In the genomic region with DNA sequence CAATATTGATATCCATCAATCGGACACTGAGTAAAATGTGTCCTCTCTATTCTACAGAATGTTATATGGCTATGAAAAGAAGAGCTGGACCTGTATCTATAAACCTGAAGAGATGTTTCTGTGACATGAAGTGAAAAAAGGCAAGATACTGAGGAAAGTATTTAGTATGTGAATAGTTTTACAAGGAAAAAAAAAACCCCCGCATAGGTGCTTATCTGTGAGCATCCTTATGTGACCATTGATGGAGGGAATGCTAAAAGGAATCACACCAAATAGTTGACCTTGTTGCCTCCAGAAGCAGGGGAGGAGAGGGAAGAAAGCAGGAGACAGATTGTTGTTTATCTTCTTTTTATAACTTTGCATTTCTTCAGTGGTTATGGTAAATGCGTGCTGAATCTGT, we compare ENCODE assay signal across 3 cellular contexts. TPM values are rescaled to one million over a fixed set of nuclear protein-coding genes. Genes with fewer than 3 reads are reported as not detected.
"Had no signal": no experiment of that assay in that cellular context is flagged by ENCODE, and none has a peak within 500 bp of the region (broad histone marks: within the 10 kb centered on the region; RNA-seq: fewer than 3 reads in every experiment).

No MANE protein-coding gene starts in this region.

- DNase-seq: GDM1 had no signal

- ATAC-seq: GM12878 had no signal

- H3K4me3 ChIP-seq: GM12878 had no signal

RNA-seq across cellular contexts. Expression of gene PRG2, which starts 0.7 kb away (rescaled TPM):
- total RNA-seq: G401 had no signal

RNA-seq across cellular contexts. Expression of gene PRG3, which starts 10.2 kb away (rescaled TPM):
- total RNA-seq: G401, GM12878 had no signal
- polyA plus RNA-seq: GM12878 had no signal

RNA-seq across cellular contexts. Expression of gene SLC43A3, which starts 35.8 kb away (rescaled TPM):
- total RNA-seq: G401 had no signal

RNA-seq across cellular contexts. Expression of gene P2RX3, which starts 53.0 kb away (rescaled TPM):
- total RNA-seq: GM12878 had no signal
